In the genomic region with DNA sequence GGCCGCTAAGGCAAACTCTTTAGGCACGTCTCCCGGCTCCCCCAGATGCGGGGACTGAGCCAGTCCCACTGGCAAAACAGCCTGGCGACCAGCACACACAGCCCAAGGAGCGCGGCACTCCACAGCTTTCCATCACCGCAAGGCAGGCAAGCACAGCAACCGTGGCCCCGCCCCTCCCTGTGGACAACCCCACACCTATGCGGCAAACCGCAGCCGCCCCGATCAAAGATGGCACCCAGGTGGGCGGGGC, we compare ENCODE assay signal across 12 cellular contexts. TPM values are rescaled to one million over a fixed set of nuclear protein-coding genes. Genes with fewer than 3 reads are reported as not detected.
DNase-seq lines count a peak whose midpoint lies in the region; ATAC-seq and TF ChIP-seq lines count a peak whose summit lies in the region.
"Had no signal": no experiment of that assay in that cellular context is flagged by ENCODE, and none has a peak within 500 bp of the region (broad histone marks: within the 10 kb centered on the region; RNA-seq: fewer than 3 reads in every experiment).

No MANE protein-coding gene starts in this region.

- H3K36me3 ChIP-seq in NT2/D1 (ENCODE audit: insufficient read depth, insufficient read length, low read length) (peaks cover 24% of the 10 kb centered on the region), muscle layer of colon (ENCODE audit: insufficient read depth, low read length) (no peaks in the 10 kb centered on the region), testis (ENCODE audit: low read depth, missing control alignments) (no peaks in the 10 kb centered on the region)

- WGBS in testis, 2 donors, result 45% methylated on average over 15 of the region's 15 CpGs; no CpG with 5 or more reads in 1 of the 2 donors

- DNase-seq in NT2/D1 (ENCODE audit: low read depth, low spot score), result no peak
- no peak for DNase-seq in coronary artery (ENCODE audit: low spot score)
- DNase-seq in testis, result no peak
- DNase-seq in DMS 273 (lab: John Stamatoyannopoulos, UW; ENCODE audit: unreplicated experiment), result no peak
- no peak for DNase-seq in putamen (ENCODE audit: low spot score)
- no peak for DNase-seq in NCI-H1048 (lab: John Stamatoyannopoulos, UW)
- DNase-seq in stimulated activated naive CD8-positive, alpha-beta T cell treated with anti-CD3 and anti-CD28 coated beads, Interleukin-15, amount 100 ng/mL, for 72 hours, result no peak
- DNase-seq: activated effector memory CD4-positive, alpha-beta T cell treated with Interleukin-2 at 50 U/mL for 16 hours; DMS153; NCI-H1694 had no signal

- H3K9ac ChIP-seq in NT2/D1 (ENCODE audit: insufficient read length, low read depth), result peak overlapping the region; percentile 87
- H3K9ac ChIP-seq in muscle layer of colon (ENCODE audit: low read length), result no peak overlapping the region

- H3K9me3 Mint-ChIP-seq in stimulated activated naive CD8-positive, alpha-beta T cell treated with anti-CD3 and anti-CD28 coated beads, Interleukin-15, amount 100 ng/mL, for 72 hours, result peaks cover 30 to 52% of the 10 kb centered on the region in 2 donors

- H3K27ac ChIP-seq in coronary artery (peak overlapping the region; percentile 85 to 97), muscle layer of colon (ENCODE audit: low read depth, low read length) (peak overlapping the region; percentile 65), testis (peak overlapping the region; percentile 73 to 82)

- no peak for ATAC-seq in stimulated activated naive CD8-positive, alpha-beta T cell treated with anti-CD3 and anti-CD28 coated beads, Interleukin-15, amount 100 ng/mL, for 72 hours

- TF ChIP-seq POLR2A in testis (IDR thresholded peaks at IDR 0.05), result no peak

- intact Hi-C loops in testis (cut with DNase I; ENCODE audit: low total_unique reads), result no loop called here

- TF ChIP-seq CTCF in coronary artery (IDR thresholded peaks at IDR 0.05), result no peak
- no peak for TF ChIP-seq CTCF in testis (IDR thresholded peaks at IDR 0.05)

- H3K27me3 ChIP-seq in NT2/D1 (ENCODE audit: insufficient read depth, insufficient read length) (no peaks in the 10 kb centered on the region), muscle layer of colon (ENCODE audit: control insufficient read depth in 1 of 2, insufficient read depth in 2 of 2, low read length in 2 of 2) (no peaks in the 10 kb centered on the region), testis (no peaks in the 10 kb centered on the region)

- H3K4me1 ChIP-seq in NT2/D1 (ENCODE audit: insufficient read depth, insufficient read length) (no peaks in the 10 kb centered on the region), muscle layer of colon (ENCODE audit: insufficient read depth, low read length) (no peaks in the 10 kb centered on the region), testis (peaks cover 9% of the 10 kb centered on the region)

- H3K9me3 ChIP-seq in NT2/D1 (ENCODE audit: insufficient read depth, low read length) (no peaks in the 10 kb centered on the region), muscle layer of colon (ENCODE audit: low read length) (no peaks in the 10 kb centered on the region), testis (no peaks in the 10 kb centered on the region)

- H3K4me3 ChIP-seq in NT2/D1 (ENCODE audit: insufficient read length, low read depth) (peak overlapping the region; percentile 93), coronary artery (peak overlapping the region; percentile 76), muscle layer of colon (ENCODE audit: low read depth in 1 of 2, low read length in 2 of 2) (peak overlapping the region; percentile 33 to 58), testis (peak overlapping the region; percentile 59 to 82)

- peaks cover 20% of the 10 kb centered on the region for H3K27me3 Mint-ChIP-seq in stimulated activated naive CD8-positive, alpha-beta T cell treated with anti-CD3 and anti-CD28 coated beads, Interleukin-15, amount 100 ng/mL, for 72 hours

- no peak overlapping the region for H3K27ac Mint-ChIP-seq in stimulated activated naive CD8-positive, alpha-beta T cell treated with anti-CD3 and anti-CD28 coated beads, Interleukin-15, amount 100 ng/mL, for 72 hours

- H3K4me1 Mint-ChIP-seq in stimulated activated naive CD8-positive, alpha-beta T cell treated with anti-CD3 and anti-CD28 coated beads, Interleukin-15, amount 100 ng/mL, for 72 hours, result peaks cover 9% of the 10 kb centered on the region

- peak overlapping the region in 1 of 2 donors; percentile 22 for H3K4me3 Mint-ChIP-seq in stimulated activated naive CD8-positive, alpha-beta T cell treated with anti-CD3 and anti-CD28 coated beads, Interleukin-15, amount 100 ng/mL, for 72 hours

RNA-seq across cellular contexts. Expression of gene PEG3, which starts 1.9 kb away (rescaled TPM):
- 100 to 1,000 TPM; 155 to 160 TPM for total RNA-seq in testis
- polyA plus RNA-seq in testis (ENCODE audit: insufficient read depth, low read depth, low replicate concordance), result 65.9 TPM
- total RNA-seq: OCI-LY7 had no signal

RNA-seq across cellular contexts. Expression of gene ZIM2, which starts 1.9 kb away (rescaled TPM):
- total RNA-seq in testis, result 10 to 100 TPM; 12.9 to 18.3 TPM
- polyA plus RNA-seq in testis (ENCODE audit: insufficient read depth, low read depth, low replicate concordance), result 9.7 TPM
- total RNA-seq: OCI-LY7 had no signal
